Comparison of ENCODE assay signal across 1 cellular context in the genomic region with DNA sequence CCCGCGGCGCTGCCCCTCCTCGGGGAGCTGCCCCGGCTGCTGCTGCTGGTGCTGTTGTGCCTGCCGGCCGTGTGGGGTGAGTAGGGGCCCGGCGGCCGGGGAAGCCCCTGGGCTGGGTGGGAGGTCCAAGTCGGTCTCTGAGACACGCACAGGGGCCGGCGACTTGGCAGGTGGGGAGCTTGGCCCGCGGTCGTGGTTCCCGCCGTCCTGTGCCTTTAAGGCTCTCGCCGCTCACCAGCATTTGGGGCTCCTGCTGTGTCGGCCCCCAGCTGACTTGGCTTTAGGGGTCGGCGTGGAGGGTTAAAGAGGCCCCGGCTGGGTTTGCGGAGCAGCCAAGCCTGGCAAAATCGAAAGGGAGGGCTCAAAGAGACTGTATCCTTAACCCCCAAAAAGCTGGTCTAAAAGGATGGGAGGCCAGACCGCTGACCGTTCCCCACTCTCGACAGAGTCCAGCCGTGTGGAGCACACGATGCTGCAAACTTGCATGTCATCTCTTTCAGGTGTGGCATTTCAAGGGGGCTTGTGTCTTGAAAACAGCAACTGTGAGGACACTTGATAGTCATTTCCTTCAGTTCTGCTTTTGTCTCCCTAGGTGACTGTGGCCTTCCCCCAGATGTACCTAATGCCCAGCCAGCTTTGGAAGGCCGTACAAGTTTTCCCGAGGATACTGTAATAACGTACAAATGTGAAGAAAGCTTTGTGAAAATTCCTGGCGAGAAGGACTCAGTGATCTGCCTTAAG.
TF ChIP-seq lines count a peak whose summit lies in the region.

No MANE protein-coding gene starts in this region.

TF ChIP-seq in HepG2, 621 proteins besides CTCF, POLR2A, EP300 and RAD21 (continued from another document and continues in another):
- TF ChIP-seq SOX5 (CRISPR knock-in tag; IDR thresholded peaks at IDR 0.05; ENCODE audit: borderline replicate concordance) (no peak), DNMT3B (CRISPR knock-in tag; conservative IDR thresholded peaks at IDR 0.05) (no peak), PRPF4 (IDR thresholded peaks at IDR 0.05; ENCODE audit: low read depth, low read length, poor library complexity, severe bottlenecking) (no peak), SMYD3 (CRISPR knock-in tag; IDR thresholded peaks at IDR 0.05) (no peak), ZNF251 (CRISPR knock-in tag; IDR thresholded peaks at IDR 0.05) (no peak), ZNF674 (CRISPR knock-in tag; IDR thresholded peaks at IDR 0.05; ENCODE audit: low read depth) (0 out of 2 replicates have a peak, but pooled peaks have one; percentile 58), ZNF510 (CRISPR knock-in tag; IDR thresholded peaks at IDR 0.05; ENCODE audit: low read depth) (0 out of 2 replicates have a peak, but pooled peaks have one; percentile 24), TAF1 (CRISPR knock-in tag; IDR thresholded peaks at IDR 0.05) (no peak; the same call in 1 of the 2 replicates), JUND (CRISPR knock-in tag; IDR thresholded peaks at IDR 0.05) (no peak), GABPB1 (CRISPR knock-in tag; IDR thresholded peaks at IDR 0.05) (peak; percentile 21; the same call in 1 of the 2 replicates), HOXD1 (CRISPR knock-in tag; IDR thresholded peaks at IDR 0.05) (peak; percentile 73), KLF15 (CRISPR knock-in tag; IDR thresholded peaks at IDR 0.05; ENCODE audit: borderline replicate concordance) (0 out of 2 replicates have a peak, but pooled peaks have one; percentile 3), ZNF12 (CRISPR knock-in tag; IDR thresholded peaks at IDR 0.05) (no peak), ZNF780A (CRISPR knock-in tag; IDR thresholded peaks at IDR 0.05) (no peak), XRCC5 (optimal IDR thresholded peaks at IDR 0.05; ENCODE audit: low read length) (peak; percentile 32), ZNF761 (CRISPR knock-in tag; conservative IDR thresholded peaks at IDR 0.05) (peak; percentile 36; the same call in 1 of the 2 replicates), ZKSCAN1 (IDR thresholded peaks at IDR 0.05; ENCODE audit: low read length) (no peak), HDAC1 (CRISPR knock-in tag; IDR thresholded peaks at IDR 0.05) (0 out of 2 replicates have a peak, but pooled peaks have one; percentile 8), NCOR1 (IDR thresholded peaks at IDR 0.05; ENCODE audit: borderline replicate concordance, low read length) (no peak), ZNF543 (CRISPR knock-in tag; IDR thresholded peaks at IDR 0.05) (0 out of 2 replicates have a peak, but pooled peaks have one; percentile 21), ZNF441 (CRISPR knock-in tag; IDR thresholded peaks at IDR 0.05; ENCODE audit: borderline replicate concordance) (no peak), MAFK (conservative IDR thresholded peaks at IDR 0.05 in 1 of 2, IDR thresholded peaks at IDR 0.05 in 1 of 2; ENCODE audit: low read length in 2 of 2) (no peak), ZNF496 (CRISPR knock-in tag; IDR thresholded peaks at IDR 0.05; ENCODE audit: insufficient replicate concordance) (no peak), TAF15 (IDR thresholded peaks at IDR 0.05; ENCODE audit: low read depth, low read length, poor library complexity, severe bottlenecking) (no peak), MXD4 (CRISPR knock-in tag; IDR thresholded peaks at IDR 0.05) (no peak), SMAD1 (CRISPR knock-in tag; IDR thresholded peaks at IDR 0.05; ENCODE audit: borderline replicate concordance, low read depth) (no peak), PHF20 (CRISPR knock-in tag; IDR thresholded peaks at IDR 0.05) (0 out of 2 replicates have a peak, but pooled peaks have one; percentile 19), ZNF614 (CRISPR knock-in tag; IDR thresholded peaks at IDR 0.05; ENCODE audit: borderline replicate concordance) (no peak), PAX8 (CRISPR knock-in tag; IDR thresholded peaks at IDR 0.05; ENCODE audit: borderline replicate concordance) (0 out of 2 replicates have a peak, but pooled peaks have one; percentile 56), RAD51 (IDR thresholded peaks at IDR 0.05; ENCODE audit: borderline replicate concordance) (no peak), RORA (CRISPR knock-in tag; IDR thresholded peaks at IDR 0.05) (no peak), KLF9 (CRISPR knock-in tag; IDR thresholded peaks at IDR 0.05; ENCODE audit: low read depth) (no peak), ZFP62 (CRISPR knock-in tag; IDR thresholded peaks at IDR 0.05) (no peak), NCOA2 (CRISPR knock-in tag; IDR thresholded peaks at IDR 0.05) (no peak), SUZ12 (IDR thresholded peaks at IDR 0.05; ENCODE audit: low read depth, low read length) (no peak), ZNF788 (CRISPR knock-in tag; IDR thresholded peaks at IDR 0.05; ENCODE audit: borderline replicate concordance) (no peak; the same call in 1 of the 2 replicates), KAT7 (CRISPR knock-in tag; IDR thresholded peaks at IDR 0.05; ENCODE audit: borderline replicate concordance) (no peak), MBD4 (IDR thresholded peaks at IDR 0.05; ENCODE audit: borderline replicate concordance, low read length) (no peak)
- TF ChIP-seq, protein P1, sequence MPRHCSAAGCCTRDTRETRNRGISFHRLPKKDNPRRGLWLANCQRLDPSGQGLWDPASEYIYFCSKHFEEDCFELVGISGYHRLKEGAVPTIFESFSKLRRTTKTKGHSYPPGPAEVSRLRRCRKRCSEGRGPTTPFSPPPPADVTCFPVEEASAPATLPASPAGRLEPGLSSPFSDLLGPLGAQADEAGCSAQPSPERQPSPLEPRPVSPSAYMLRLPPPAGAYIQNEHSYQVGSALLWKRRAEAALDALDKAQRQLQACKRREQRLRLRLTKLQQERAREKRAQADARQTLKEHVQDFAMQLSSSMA (CRISPR knock-in tag; IDR thresholded peaks at IDR 0.05), result 0 out of 2 replicates have a peak, but pooled peaks have one; percentile 2
- TF ChIP-seq, protein P2, sequence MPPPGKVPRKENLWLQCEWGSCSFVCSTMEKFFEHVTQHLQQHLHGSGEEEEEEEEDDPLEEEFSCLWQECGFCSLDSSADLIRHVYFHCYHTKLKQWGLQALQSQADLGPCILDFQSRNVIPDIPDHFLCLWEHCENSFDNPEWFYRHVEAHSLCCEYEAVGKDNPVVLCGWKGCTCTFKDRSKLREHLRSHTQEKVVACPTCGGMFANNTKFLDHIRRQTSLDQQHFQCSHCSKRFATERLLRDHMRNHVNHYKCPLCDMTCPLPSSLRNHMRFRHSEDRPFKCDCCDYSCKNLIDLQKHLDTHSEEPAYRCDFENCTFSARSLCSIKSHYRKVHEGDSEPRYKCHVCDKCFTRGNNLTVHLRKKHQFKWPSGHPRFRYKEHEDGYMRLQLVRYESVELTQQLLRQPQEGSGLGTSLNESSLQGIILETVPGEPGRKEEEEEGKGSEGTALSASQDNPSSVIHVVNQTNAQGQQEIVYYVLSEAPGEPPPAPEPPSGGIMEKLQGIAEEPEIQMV (CRISPR knock-in tag; IDR thresholded peaks at IDR 0.05; ENCODE audit: low read depth), result no peak
- TF ChIP-seq, protein P3, sequence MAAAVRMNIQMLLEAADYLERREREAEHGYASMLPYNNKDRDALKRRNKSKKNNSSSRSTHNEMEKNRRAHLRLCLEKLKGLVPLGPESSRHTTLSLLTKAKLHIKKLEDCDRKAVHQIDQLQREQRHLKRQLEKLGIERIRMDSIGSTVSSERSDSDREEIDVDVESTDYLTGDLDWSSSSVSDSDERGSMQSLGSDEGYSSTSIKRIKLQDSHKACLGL (CRISPR knock-in tag; IDR thresholded peaks at IDR 0.05), result peak; percentile 75
- TF ChIP-seq, protein P4, sequence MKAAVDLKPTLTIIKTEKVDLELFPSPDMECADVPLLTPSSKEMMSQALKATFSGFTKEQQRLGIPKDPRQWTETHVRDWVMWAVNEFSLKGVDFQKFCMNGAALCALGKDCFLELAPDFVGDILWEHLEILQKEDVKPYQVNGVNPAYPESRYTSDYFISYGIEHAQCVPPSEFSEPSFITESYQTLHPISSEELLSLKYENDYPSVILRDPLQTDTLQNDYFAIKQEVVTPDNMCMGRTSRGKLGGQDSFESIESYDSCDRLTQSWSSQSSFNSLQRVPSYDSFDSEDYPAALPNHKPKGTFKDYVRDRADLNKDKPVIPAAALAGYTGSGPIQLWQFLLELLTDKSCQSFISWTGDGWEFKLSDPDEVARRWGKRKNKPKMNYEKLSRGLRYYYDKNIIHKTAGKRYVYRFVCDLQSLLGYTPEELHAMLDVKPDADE (CRISPR knock-in tag; IDR thresholded peaks at IDR 0.05), result no peak
- TF ChIP-seq, protein P5, sequence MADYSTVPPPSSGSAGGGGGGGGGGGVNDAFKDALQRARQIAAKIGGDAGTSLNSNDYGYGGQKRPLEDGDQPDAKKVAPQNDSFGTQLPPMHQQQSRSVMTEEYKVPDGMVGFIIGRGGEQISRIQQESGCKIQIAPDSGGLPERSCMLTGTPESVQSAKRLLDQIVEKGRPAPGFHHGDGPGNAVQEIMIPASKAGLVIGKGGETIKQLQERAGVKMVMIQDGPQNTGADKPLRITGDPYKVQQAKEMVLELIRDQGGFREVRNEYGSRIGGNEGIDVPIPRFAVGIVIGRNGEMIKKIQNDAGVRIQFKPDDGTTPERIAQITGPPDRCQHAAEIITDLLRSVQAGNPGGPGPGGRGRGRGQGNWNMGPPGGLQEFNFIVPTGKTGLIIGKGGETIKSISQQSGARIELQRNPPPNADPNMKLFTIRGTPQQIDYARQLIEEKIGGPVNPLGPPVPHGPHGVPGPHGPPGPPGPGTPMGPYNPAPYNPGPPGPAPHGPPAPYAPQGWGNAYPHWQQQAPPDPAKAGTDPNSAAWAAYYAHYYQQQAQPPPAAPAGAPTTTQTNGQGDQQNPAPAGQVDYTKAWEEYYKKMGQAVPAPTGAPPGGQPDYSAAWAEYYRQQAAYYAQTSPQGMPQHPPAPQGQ (CRISPR knock-in tag; IDR thresholded peaks at IDR 0.05; ENCODE audit: borderline replicate concordance), result no peak
- TF ChIP-seq, protein P6, sequence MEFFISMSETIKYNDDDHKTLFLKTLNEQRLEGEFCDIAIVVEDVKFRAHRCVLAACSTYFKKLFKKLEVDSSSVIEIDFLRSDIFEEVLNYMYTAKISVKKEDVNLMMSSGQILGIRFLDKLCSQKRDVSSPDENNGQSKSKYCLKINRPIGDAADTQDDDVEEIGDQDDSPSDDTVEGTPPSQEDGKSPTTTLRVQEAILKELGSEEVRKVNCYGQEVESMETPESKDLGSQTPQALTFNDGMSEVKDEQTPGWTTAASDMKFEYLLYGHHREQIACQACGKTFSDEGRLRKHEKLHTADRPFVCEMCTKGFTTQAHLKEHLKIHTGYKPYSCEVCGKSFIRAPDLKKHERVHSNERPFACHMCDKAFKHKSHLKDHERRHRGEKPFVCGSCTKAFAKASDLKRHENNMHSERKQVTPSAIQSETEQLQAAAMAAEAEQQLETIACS (CRISPR knock-in tag; IDR thresholded peaks at IDR 0.05), result peak; percentile 71
- TF ChIP-seq, protein P7, sequence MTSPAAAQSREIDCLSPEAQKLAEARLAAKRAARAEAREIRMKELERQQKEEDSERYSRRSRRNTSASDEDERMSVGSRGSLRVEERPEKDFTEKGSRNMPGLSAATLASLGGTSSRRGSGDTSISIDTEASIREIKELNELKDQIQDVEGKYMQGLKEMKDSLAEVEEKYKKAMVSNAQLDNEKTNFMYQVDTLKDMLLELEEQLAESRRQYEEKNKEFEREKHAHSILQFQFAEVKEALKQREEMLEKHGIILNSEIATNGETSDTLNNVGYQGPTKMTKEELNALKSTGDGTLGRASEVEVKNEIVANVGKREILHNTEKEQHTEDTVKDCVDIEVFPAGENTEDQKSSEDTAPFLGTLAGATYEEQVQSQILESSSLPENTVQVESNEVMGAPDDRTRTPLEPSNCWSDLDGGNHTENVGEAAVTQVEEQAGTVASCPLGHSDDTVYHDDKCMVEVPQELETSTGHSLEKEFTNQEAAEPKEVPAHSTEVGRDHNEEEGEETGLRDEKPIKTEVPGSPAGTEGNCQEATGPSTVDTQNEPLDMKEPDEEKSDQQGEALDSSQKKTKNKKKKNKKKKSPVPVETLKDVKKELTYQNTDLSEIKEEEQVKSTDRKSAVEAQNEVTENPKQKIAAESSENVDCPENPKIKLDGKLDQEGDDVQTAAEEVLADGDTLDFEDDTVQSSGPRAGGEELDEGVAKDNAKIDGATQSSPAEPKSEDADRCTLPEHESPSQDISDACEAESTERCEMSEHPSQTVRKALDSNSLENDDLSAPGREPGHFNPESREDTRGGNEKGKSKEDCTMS (CRISPR knock-in tag; conservative IDR thresholded peaks at IDR 0.05), result no peak
- TF ChIP-seq, protein P8, sequence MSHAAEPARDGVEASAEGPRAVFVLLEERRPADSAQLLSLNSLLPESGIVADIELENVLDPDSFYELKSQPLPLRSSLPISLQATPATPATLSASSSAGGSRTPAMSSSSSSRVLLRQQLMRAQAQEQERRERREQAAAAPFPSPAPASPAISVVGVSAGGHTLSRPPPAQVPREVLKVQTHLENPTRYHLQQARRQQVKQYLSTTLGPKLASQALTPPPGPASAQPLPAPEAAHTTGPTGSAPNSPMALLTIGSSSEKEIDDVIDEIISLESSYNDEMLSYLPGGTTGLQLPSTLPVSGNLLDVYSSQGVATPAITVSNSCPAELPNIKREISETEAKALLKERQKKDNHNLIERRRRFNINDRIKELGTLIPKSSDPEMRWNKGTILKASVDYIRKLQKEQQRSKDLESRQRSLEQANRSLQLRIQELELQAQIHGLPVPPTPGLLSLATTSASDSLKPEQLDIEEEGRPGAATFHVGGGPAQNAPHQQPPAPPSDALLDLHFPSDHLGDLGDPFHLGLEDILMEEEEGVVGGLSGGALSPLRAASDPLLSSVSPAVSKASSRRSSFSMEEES (CRISPR knock-in tag; IDR thresholded peaks at IDR 0.05), result no peak; the same call in 1 of the 2 replicates
- TF ChIP-seq, protein P9, sequence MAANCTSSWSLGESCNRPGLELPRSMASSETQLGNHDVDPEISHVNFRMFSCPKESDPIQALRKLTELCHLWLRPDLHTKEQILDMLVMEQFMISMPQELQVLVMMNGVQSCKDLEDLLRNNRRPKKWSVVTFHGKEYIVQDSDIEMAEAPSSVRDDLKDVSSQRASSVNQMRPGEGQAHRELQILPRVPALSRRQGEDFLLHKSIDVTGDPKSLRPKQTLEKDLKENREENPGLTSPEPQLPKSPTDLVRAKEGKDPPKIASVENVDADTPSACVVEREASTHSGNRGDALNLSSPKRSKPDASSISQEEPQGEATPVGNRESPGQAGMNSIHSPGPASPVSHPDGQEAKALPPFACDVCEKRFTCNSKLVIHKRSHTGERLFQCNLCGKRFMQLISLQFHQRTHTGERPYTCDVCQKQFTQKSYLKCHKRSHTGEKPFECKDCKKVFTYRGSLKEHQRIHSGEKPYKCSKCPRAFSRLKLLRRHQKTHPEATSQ (CRISPR knock-in tag; IDR thresholded peaks at IDR 0.05; ENCODE audit: borderline replicate concordance), result no peak
- TF ChIP-seq, protein P10, sequence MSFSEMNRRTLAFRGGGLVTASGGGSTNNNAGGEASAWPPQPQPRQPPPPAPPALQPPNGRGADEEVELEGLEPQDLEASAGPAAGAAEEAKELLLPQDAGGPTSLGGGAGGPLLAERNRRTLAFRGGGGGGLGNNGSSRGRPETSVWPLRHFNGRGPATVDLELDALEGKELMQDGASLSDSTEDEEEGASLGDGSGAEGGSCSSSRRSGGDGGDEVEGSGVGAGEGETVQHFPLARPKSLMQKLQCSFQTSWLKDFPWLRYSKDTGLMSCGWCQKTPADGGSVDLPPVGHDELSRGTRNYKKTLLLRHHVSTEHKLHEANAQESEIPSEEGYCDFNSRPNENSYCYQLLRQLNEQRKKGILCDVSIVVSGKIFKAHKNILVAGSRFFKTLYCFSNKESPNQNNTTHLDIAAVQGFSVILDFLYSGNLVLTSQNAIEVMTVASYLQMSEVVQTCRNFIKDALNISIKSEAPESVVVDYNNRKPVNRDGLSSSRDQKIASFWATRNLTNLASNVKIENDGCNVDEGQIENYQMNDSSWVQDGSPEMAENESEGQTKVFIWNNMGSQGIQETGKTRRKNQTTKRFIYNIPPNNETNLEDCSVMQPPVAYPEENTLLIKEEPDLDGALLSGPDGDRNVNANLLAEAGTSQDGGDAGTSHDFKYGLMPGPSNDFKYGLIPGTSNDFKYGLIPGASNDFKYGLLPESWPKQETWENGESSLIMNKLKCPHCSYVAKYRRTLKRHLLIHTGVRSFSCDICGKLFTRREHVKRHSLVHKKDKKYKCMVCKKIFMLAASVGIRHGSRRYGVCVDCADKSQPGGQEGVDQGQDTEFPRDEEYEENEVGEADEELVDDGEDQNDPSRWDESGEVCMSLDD (CRISPR knock-in tag; IDR thresholded peaks at IDR 0.05; ENCODE audit: borderline replicate concordance), result no peak
